In genomic region chr15:74956648-74957300, GRCh38 we compare ENCODE assay signal across 8 cellular contexts. TPM values are rescaled to one million over a fixed set of nuclear protein-coding genes. Genes with fewer than 3 reads are reported as not detected.
DNase-seq lines count a peak whose midpoint lies in the region; ATAC-seq, FAIRE-seq and TF ChIP-seq lines count a peak whose summit lies in the region.

A gene with protein sequence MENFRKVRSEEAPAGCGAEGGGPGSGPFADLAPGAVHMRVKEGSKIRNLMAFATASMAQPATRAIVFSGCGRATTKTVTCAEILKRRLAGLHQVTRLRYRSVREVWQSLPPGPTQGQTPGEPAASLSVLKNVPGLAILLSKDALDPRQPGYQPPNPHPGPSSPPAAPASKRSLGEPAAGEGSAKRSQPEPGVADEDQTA (minus strand): TSS chr15:74956772. CDS start chr15:74956583, 189 bp downstream.

- ATAC-seq in A549 (peak; percentile 87 to 93), HG03108 (IDR thresholded peaks at IDR 0.05; ENCODE audit: unreplicated experiment) (peak; percentile 61)

- no peaks in the 10 kb centered on the region for H3K9me3 ChIP-seq in A549

- H3K27ac Mint-ChIP-seq in mesothelial cell of epicardium = no peak within 1 kb of the TSS

- TF ChIP-seq CTCF in A549 (IDR thresholded peaks at IDR 0.05) = no peak
- TF ChIP-seq CTCF in mesothelial cell of epicardium (IDR thresholded peaks at IDR 0.05; ENCODE audit: unreplicated experiment) = no peak

- no peaks in the 10 kb centered on the region for H3K9me3 Mint-ChIP-seq in mesothelial cell of epicardium

- 0 out of 5 replicates have a peak, but pooled peaks have one; percentile 2 to 9 for TF ChIP-seq RAD21 in A549 (conservative IDR thresholded peaks at IDR 0.05 in 1 of 2, IDR thresholded peaks at IDR 0.05 in 1 of 2)

- POLR2A ChIA-PET in A549 (lab: Yijun Ruan, JAX) = interaction anchor here (0.5 to 2.8 kb wide), 28 partner anchors 9 to 495 kb away, joined by 3 to 25 read pairs (median 5); partner anchors contain the start of genes C15orf39, COX5A, FAM219B and PPCDC

- FAIRE-seq in A549 (lab: Jason Lieb, UNC) = no peak

- 0% methylated on average over 12 of the region's 66 CpGs for WGBS in A549 (ENCODE audit: missing lambda C conversion rate)

- H3K4me1 Mint-ChIP-seq in mesothelial cell of epicardium = peaks cover 26% of the 10 kb centered on the region

- peak within 1 kb of the TSS; percentile 82 to 92 for H3K27ac ChIP-seq in A549

- H3K36me3 Mint-ChIP-seq in mesothelial cell of epicardium = no peaks in the 10 kb centered on the region

- H3K4me3 ChIP-seq in A549 = peak within 1 kb of the TSS; percentile 53

- CTCF ChIA-PET in A549 (lab: Yijun Ruan, JAX) = interaction anchor here (0.6 to 7.9 kb wide), 23 partner anchors 7 to 351 kb away, joined by 3 to 54 read pairs (median 3); partner anchors contain the start of genes C15orf39, PPCDC and SCAMP5

- H3K4me3 Mint-ChIP-seq in mesothelial cell of epicardium = peak within 1 kb of the TSS; percentile 58

- peak within 1 kb of the TSS; percentile 78 for H3K4me2 ChIP-seq in A549

- TF ChIP-seq EP300 in A549 (IDR thresholded peaks at IDR 0.05) = no peak

- DNase-seq in A549 (ENCODE audit: low read depth in 1 of 2, low spot score in 1 of 2) (peak; percentile 86 to 94), NCI-H526 treated with DMSO at 0.1 percent for 48 hours (lab: John Stamatoyannopoulos, UW) (peak; percentile 70), epidermal melanocyte (ENCODE audit: insufficient read length, low spot score) (peak; percentile 52), mesothelial cell of epicardium (ENCODE audit: low spot score in 2 of 2, unreplicated experiment in 2 of 2) (peak; percentile 29 to 65)
- DNase-seq in activated CD8-positive, alpha-beta memory T cell treated with anti-CD3 and anti-CD28 coated beads, Interleukin-2, amount 50 U/mL, for 48 hours = peak; percentile 88
- peak; percentile 50 for DNase-seq in stimulated activated CD8-positive, alpha-beta memory T cell treated with anti-CD3 and anti-CD28 coated beads, Interleukin-15, amount 100 ng/mL, for 24 hours (ENCODE audit: low read depth)

- H3K4me1 ChIP-seq in A549 = peaks cover 44% of the 10 kb centered on the region

- TF ChIP-seq POLR2A in A549 (IDR thresholded peaks at IDR 0.05; ENCODE audit: low read length) = peak; percentile 95
- peak; percentile 47 for TF ChIP-seq POLR2A in GM18526 (IDR thresholded peaks at IDR 0.05; ENCODE audit: extremely low read depth, insufficient read length)

- H3K27me3 Mint-ChIP-seq in mesothelial cell of epicardium (ENCODE audit: low read depth) = peaks cover 71% of the 10 kb centered on the region

TF ChIP-seq in A549, 52 proteins besides CTCF, POLR2A, EP300 and RAD21:
- TF ChIP-seq ZSCAN20 (CRISPR knock-in tag; IDR thresholded peaks at IDR 0.05) = no peak
- TF ChIP-seq MAFK (IDR thresholded peaks at IDR 0.05; ENCODE audit: partially characterized antibody) = peak; percentile 76
- 0 out of 2 replicates have a peak, but pooled peaks have one; percentile 22 for TF ChIP-seq HDAC2 (IDR thresholded peaks at IDR 0.05)
- TF ChIP-seq, protein P1, sequence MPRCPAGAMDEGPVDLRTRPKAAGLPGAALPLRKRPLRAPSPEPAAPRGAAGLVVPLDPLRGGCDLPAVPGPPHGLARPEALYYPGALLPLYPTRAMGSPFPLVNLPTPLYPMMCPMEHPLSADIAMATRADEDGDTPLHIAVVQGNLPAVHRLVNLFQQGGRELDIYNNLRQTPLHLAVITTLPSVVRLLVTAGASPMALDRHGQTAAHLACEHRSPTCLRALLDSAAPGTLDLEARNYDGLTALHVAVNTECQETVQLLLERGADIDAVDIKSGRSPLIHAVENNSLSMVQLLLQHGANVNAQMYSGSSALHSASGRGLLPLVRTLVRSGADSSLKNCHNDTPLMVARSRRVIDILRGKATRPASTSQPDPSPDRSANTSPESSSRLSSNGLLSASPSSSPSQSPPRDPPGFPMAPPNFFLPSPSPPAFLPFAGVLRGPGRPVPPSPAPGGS (IDR thresholded peaks at IDR 0.05) = peak; percentile 96
- no peak for TF ChIP-seq HEYL (CRISPR knock-in tag; IDR thresholded peaks at IDR 0.05)
- TF ChIP-seq CEBPB (IDR thresholded peaks at IDR 0.05) = 0 out of 4 replicates have a peak, but pooled peaks of 1 of the 2 experiments have one; percentile 8
- TF ChIP-seq TFCP2L1 (CRISPR knock-in tag; IDR thresholded peaks at IDR 0.05) = no peak
- TF ChIP-seq HOXB5 (CRISPR knock-in tag; IDR thresholded peaks at IDR 0.05) = 0 out of 2 replicates have a peak, but pooled peaks have one; percentile 0
- TF ChIP-seq PHF8 (IDR thresholded peaks at IDR 0.05; ENCODE audit: borderline replicate concordance, low read depth) = peak; percentile 35; the same call in 1 of the 2 replicates
- TF ChIP-seq GATA3 (IDR thresholded peaks at IDR 0.05; ENCODE audit: borderline replicate concordance) = 0 out of 2 replicates have a peak, but pooled peaks have one; percentile 8
- TF ChIP-seq JUN (IDR thresholded peaks at IDR 0.05) = peak in 1 of 2 experiments; percentile 66; a peak in 2 of 5 replicates
- TF ChIP-seq MAZ (IDR thresholded peaks at IDR 0.05; ENCODE audit: borderline replicate concordance, low read depth, low read length) = peak; percentile 70; the same call in 1 of the 2 replicates
- no peak for TF ChIP-seq FOSB (CRISPR knock-in tag; IDR thresholded peaks at IDR 0.05)
- no peak for TF ChIP-seq ZNF302 (CRISPR knock-in tag; IDR thresholded peaks at IDR 0.05)
- TF ChIP-seq KDM5A (IDR thresholded peaks at IDR 0.05) = no peak

RNA-seq across cellular contexts. Expression of the gene that starts here (rescaled TPM):
- polyA plus RNA-seq in A549 (2011; rRNA removed) = 8.8 and 9.3 TPM in 2 replicates
- 13.0 and 19.3 TPM in 2 replicates for polyA plus RNA-seq in A549 (2012; cell fraction: cytosol; rRNA removed)
- polyA plus RNA-seq in A549 (2012; cell fraction: nucleus; rRNA removed) = 11.3 and 14.5 TPM in 2 replicates
- polyA plus RNA-seq in A549 (2017; fragmentation: RNase III; extraction: RNeasy Plus Mini Kit Qiagen cat#74134 plus additional on column Dnase treatment) = 12.2 to 13.7 TPM (median 13.0 TPM) in 3 replicates
- polyA minus RNA-seq in A549 (2011; rRNA and poly(A)+ RNA removed) = 6.7 and 7.0 TPM in 2 replicates
- total RNA-seq in mesothelial cell of epicardium = 3.3 to 3.8 TPM (median 3.3 TPM) in 3 replicates

Comparison
In these comparisons a context has a peak if more than half of its experiments do, and no peak if none do; other contexts are left out.
1. Peak in every context shown above with its lines: DNase-seq, ATAC-seq, H3K4me3 ChIP-seq and H3K27ac ChIP-seq.